In genomic region chr9:132585954-132586829, GRCh38 we compare ENCODE assay signal across 16 cellular contexts. TPM values are rescaled to one million over a fixed set of nuclear protein-coding genes. Genes with fewer than 3 reads are reported as not detected.
DNase-seq lines count a peak whose midpoint lies in the region; ATAC-seq and TF ChIP-seq lines count a peak whose summit lies in the region.
"Had no signal": no experiment of that assay in that cellular context is flagged by ENCODE, and none has a peak within 500 bp of the region (broad histone marks: within the 10 kb centered on the region; RNA-seq: fewer than 3 reads in every experiment).

No MANE protein-coding gene starts in this region.

- H2BK20ac ChIP-seq in H9 (ENCODE audit: low read depth, low read length, poor library complexity, severe bottlenecking): no peak overlapping the region

- DNase-seq in NCI-H82 (lab: John Stamatoyannopoulos, UW) (peak; percentile 28), NCI-H82 treated with DMSO at 0.1 percent for 48 hours (lab: John Stamatoyannopoulos, UW; ENCODE audit: unreplicated experiment) (no peak), H9 (no peak), T-helper 17 cell (no peak), naive B cell (peak; percentile 59), putamen (ENCODE audit: low spot score) (no peak), Peyer's patch (no peak)
- DNase-seq: amygdala, foreskin keratinocyte, MM.1S, NCI-H524 treated with DMSO at 0.1 percent for 48 hours, thyroid gland had no signal

- no peaks in the 10 kb centered on the region for H3K79me2 ChIP-seq in H9 (ENCODE audit: insufficient read depth, low read length)

- no CpG with 5 or more reads among the region's 42 CpGs for WGBS in H9 (ENCODE audit: extremely low coverage, insufficient read length, low lambda C conversion rate)

- 0 out of 2 replicates have a peak overlapping the region, but pooled peaks have one; percentile 6 for H3K14ac ChIP-seq in H9 (ENCODE audit: insufficient read depth, low read length)

- peaks cover 93% of the 10 kb centered on the region for H3K27me3 ChIP-seq in H9 (ENCODE audit: insufficient read depth, low read length)
- H3K27me3 ChIP-seq in Peyer's patch: peaks cover 0 to 93% of the 10 kb centered on the region in 2 donors

- ATAC-seq in T-helper 17 cell (no peak), naive B cell (ENCODE audit: low read depth in 2 of 2) (peak; percentile 79 to 81), GM18519 (IDR thresholded peaks at IDR 0.05; ENCODE audit: low FRiP score, unreplicated experiment) (no peak)
- ATAC-seq: foreskin keratinocyte had no signal

- no peak overlapping the region for H3K56ac ChIP-seq in H9 (ENCODE audit: insufficient read length, low read depth, low read length)

- H3K4me1 Mint-ChIP-seq in H9 (peaks cover 30 to 59% of the 10 kb centered on the region in 2 experiments), T-helper 17 cell (peaks cover 16% of the 10 kb centered on the region), naive B cell (peaks cover 29 to 44% (median 34%) of the 10 kb centered on the region in 3 donors)

- peaks cover 3% of the 10 kb centered on the region for H4K20me1 ChIP-seq in H9 (ENCODE audit: control insufficient read depth, insufficient read depth, insufficient read length)

- H3K23ac ChIP-seq in H9 (ENCODE audit: insufficient read length, low read depth, low read length): no peak overlapping the region

- peak overlapping the region; percentile 27 to 44; a peak in 4 of 5 replicates for H3K4me3 Mint-ChIP-seq in H9
- H3K4me3 Mint-ChIP-seq in T-helper 17 cell: peak overlapping the region; percentile 19
- peak overlapping the region; percentile 0 to 83 (median 58) for H3K4me3 Mint-ChIP-seq in naive B cell

- no peaks in the 10 kb centered on the region for H3K79me1 ChIP-seq in H9 (ENCODE audit: insufficient read depth, low read depth, low read length, poor library complexity, severe bottlenecking)

- H4K8ac ChIP-seq in H9 (replicated peaks; ENCODE audit: insufficient read length, low read depth, low read length): no peak overlapping the region

- H3K27me3 Mint-ChIP-seq in H9 (ENCODE audit: low read depth) (peaks cover 95% of the 10 kb centered on the region), T-helper 17 cell (peaks cover 70% of the 10 kb centered on the region), naive B cell (peaks cover 41 to 77% (median 75%) of the 10 kb centered on the region in 3 donors)

- peaks cover 13% of the 10 kb centered on the region for H3K23me2 ChIP-seq in H9 (ENCODE audit: insufficient read length, low read depth, low read length, poor library complexity, severe bottlenecking)

- no peak overlapping the region for H4K5ac ChIP-seq in H9 (ENCODE audit: insufficient read length, low read depth, low read length)

- H3K36me3 ChIP-seq in Peyer's patch: no peaks in the 10 kb centered on the region
- H3K36me3 ChIP-seq: SJSA1, thyroid gland had no signal

- H3K9ac ChIP-seq in H9 (ENCODE audit: extremely low read depth, insufficient read length, low read length): no peak overlapping the region

- H3K36me3 Mint-ChIP-seq in H9 (ENCODE audit: insufficient read depth in 1 of 3, low read depth in 3 of 3): no peaks in the 10 kb centered on the region
- peaks cover 5% of the 10 kb centered on the region for H3K36me3 Mint-ChIP-seq in T-helper 17 cell (ENCODE audit: low read depth)
- peaks cover 0 to 7% of the 10 kb centered on the region in 2 donors for H3K36me3 Mint-ChIP-seq in naive B cell

- H2AFZ ChIP-seq in H9 (ENCODE audit: low read length): no peak overlapping the region

- H3K4me3 ChIP-seq in Peyer's patch: no peak overlapping the region
- H3K4me3 ChIP-seq: SJSA1, thyroid gland had no signal

- TF ChIP-seq CTCF in H9 (conservative IDR thresholded peaks at IDR 0.05) (no peak), Peyer's patch (IDR thresholded peaks at IDR 0.05) (no peak)

- H3K27ac Mint-ChIP-seq in H9: no peak overlapping the region
- peak overlapping the region; percentile 46 for H3K27ac Mint-ChIP-seq in T-helper 17 cell
- H3K27ac Mint-ChIP-seq in naive B cell: peak overlapping the region in 5 of 6 donors; percentile 61 to 96 (median 72)

- H2BK15ac ChIP-seq in H9 (ENCODE audit: low read depth, low read length): no peak overlapping the region

- no peak overlapping the region for H3K4ac ChIP-seq in H9 (ENCODE audit: low read depth, low read length)

- no peak overlapping the region for H2BK120ac ChIP-seq in H9 (ENCODE audit: low read depth, low read length, poor library complexity, severe bottlenecking)

- no peak overlapping the region for H2BK12ac ChIP-seq in H9 (ENCODE audit: insufficient read length, low read depth, low read length)

- H2BK5ac ChIP-seq in H9 (ENCODE audit: insufficient read length, low read length): no peak overlapping the region

- no peak overlapping the region for H3K18ac ChIP-seq in H9 (ENCODE audit: insufficient read length, low read depth, low read length)

- H2AK5ac ChIP-seq in H9 (ENCODE audit: insufficient read length, low read length): no peak overlapping the region

- peaks cover 2% of the 10 kb centered on the region; the same call in 1 of the 2 replicates for H3K4me1 ChIP-seq in H9 (ENCODE audit: insufficient read depth, low read length)
- H3K4me1 ChIP-seq in Peyer's patch: peaks cover 0 to 30% (median 7%) of the 10 kb centered on the region in 4 donors
- H3K4me1 ChIP-seq: foreskin keratinocyte had no signal

- H3K9me3 ChIP-seq in H9 (ENCODE audit: control insufficient read depth, low read depth, low read length) (no peaks in the 10 kb centered on the region), T-helper 17 cell (ENCODE audit: control insufficient read depth, low read length, poor library complexity, severe bottlenecking) (no peaks in the 10 kb centered on the region), Peyer's patch (peaks cover 0 to 8% (median 0%) of the 10 kb centered on the region in 4 donors)
- H3K9me3 ChIP-seq: SJSA1, thyroid gland had no signal

- H3K27ac ChIP-seq in H9 (ENCODE audit: insufficient read length, low read depth, low read length) (no peak overlapping the region), Peyer's patch (no peak overlapping the region)
- H3K27ac ChIP-seq: foreskin keratinocyte, SJSA1, thyroid gland, VCaP had no signal

- H4K91ac ChIP-seq in H9 (ENCODE audit: insufficient read length, low read depth, low read length): no peak overlapping the region

- H3K4me2 ChIP-seq in H9 (ENCODE audit: insufficient read depth, insufficient read length, low read length): peak overlapping the region; percentile 9

- no peak overlapping the region for H3T11ph ChIP-seq in H9 (ENCODE audit: low read length)

- H3K9me3 Mint-ChIP-seq in H9: peaks cover 6 to 10% of the 10 kb centered on the region in 2 experiments; a peak in 4 of 5 replicates
- H3K9me3 Mint-ChIP-seq in naive B cell: peaks cover 0 to 8% (median 0%) of the 10 kb centered on the region in 7 donors

- no peak for TF ChIP-seq POLR2A in Peyer's patch (IDR thresholded peaks at IDR 0.05)

RNA-seq across cellular contexts. Expression of gene BARHL1, which starts 3.8 kb away (rescaled TPM):
- total RNA-seq in H9 (2021) (not detected in 2 replicates), T-helper 17 cell (not detected), Peyer's patch (not detected)
- not detected for polyA plus RNA-seq in naive B cell (ENCODE audit: low read depth in 6 of 6)
- total RNA-seq: foreskin keratinocyte, mononuclear cell, SJSA1, thyroid gland had no signal
- polyA plus RNA-seq: foreskin keratinocyte had no signal

Comparison
In these comparisons a context has a peak if more than half of its experiments do, and no peak if none do; other contexts are left out.
1. DNase-seq: peak in NCI-H82 (single experiment) and naive B cell (single experiment); none in NCI-H82 treated with DMSO at 0.1 percent for 48 hours (single experiment), H9 (single experiment), T-helper 17 cell (0 of 3), putamen (single experiment) and Peyer's patch (0 of 3).
2. H3K27ac Mint-ChIP-seq: peak in T-helper 17 cell (single experiment) and naive B cell (5 of 6); none in H9 (0 of 3).
3. ATAC-seq: peak in naive B cell (2 of 2); none in T-helper 17 cell (single experiment) and GM18519 (single experiment).
4. Peak in every context shown above with its lines, with median percentiles within 50 percentile points of each other: H3K4me3 Mint-ChIP-seq.